8 cellular contexts compared by ENCODE assay signal in the genomic region with DNA sequence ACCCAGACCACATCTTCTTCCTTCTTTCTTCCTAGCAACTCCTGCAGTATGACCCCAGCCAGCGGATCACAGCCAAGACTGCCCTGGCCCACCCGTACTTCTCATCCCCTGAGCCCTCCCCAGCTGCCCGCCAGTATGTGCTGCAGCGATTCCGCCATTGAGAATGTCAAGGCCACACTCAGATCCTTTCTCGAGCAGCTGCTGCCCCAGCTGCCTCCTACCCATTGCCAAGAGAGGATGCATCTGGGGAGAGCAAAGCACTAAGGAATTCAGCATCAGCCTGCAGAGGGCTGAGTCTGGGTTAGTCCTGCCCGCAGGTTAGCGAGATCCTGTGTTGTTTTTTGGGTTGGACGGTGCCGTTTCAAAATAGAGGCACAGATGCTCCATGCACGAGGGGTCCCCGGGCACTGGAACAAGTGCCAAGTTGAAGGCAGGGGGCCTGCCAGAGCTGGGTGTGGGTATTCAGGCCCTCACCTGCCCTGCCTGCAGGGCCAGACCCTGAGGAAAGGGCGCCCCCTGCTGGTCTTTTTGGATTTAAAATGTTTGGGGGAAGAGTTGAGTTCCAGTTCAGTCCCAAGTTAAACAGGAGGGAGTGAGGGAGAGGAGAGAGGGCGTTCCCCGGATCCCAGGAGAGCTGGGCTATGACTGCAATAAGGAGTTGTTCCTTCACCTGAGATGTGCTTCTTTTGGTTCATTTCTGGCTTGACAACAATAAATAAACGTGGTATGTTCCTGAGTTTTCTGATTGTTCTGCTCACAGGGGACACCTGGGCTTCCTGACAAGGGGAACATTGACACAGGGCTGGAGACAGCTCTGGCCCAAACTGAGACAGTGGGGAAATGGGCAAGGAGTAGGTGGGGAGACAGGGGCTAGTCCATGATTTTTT.
DNase-seq lines count a peak whose midpoint lies in the region; ATAC-seq and TF ChIP-seq lines count a peak whose summit lies in the region.

No MANE protein-coding gene starts in this region.

- TF ChIP-seq CTCF in GM10266 (IDR thresholded peaks at IDR 0.05; ENCODE audit: control insufficient read depth, insufficient read depth, low read depth, missing control alignments), result peak; percentile 69
- TF ChIP-seq CTCF in astrocyte of the cerebellum (IDR thresholded peaks at IDR 0.05; ENCODE audit: low read depth, low read length, missing control alignments), result peak; percentile 64

- no peak for ATAC-seq in GM18907 (IDR thresholded peaks at IDR 0.05; ENCODE audit: unreplicated experiment)

- DNase-seq in GM10266 (ENCODE audit: extremely low spot score) (peak; percentile 92), NCI-H187 treated with DMSO at 0.1 percent for 48 hours (lab: John Stamatoyannopoulos, UW) (peak; percentile 14), T-helper 9 cell (peak; percentile 83), astrocyte of the cerebellum (ENCODE audit: low read depth) (no peak), hypothalamus (lab: John Stamatoyannopoulos, UW) (peak in 49 of 51 donors; percentile 6 to 80 (median 41)), kidney glomerular epithelial cell (lab: John Stamatoyannopoulos, UW) (no peak)
- DNase-seq in stimulated activated CD4-positive, alpha-beta T cell treated with anti-CD3 and anti-CD28 coated beads, Interleukin-12 subunit alpha, Interleukin-12 subunit beta, amount 100 ng/mL, for 48 hours (ENCODE audit: low read depth in 2 of 3, low spot score in 1 of 3), result peak; percentile 60 to 95 (median 80)

- in situ Hi-C loops in astrocyte of the cerebellum (cut with HindIII; ENCODE audit: low sequenced_read_pairs), result no loop called here

- no peak overlapping the region for H3K4me3 ChIP-seq in astrocyte of the cerebellum (ENCODE audit: low read depth, low read length)

Comparison
In these comparisons a context has a peak if more than half of its experiments do, and no peak if none do; other contexts are left out.
1. DNase-seq: peak in GM10266 (single experiment), NCI-H187 treated with DMSO at 0.1 percent for 48 hours (single experiment), T-helper 9 cell (single experiment), hypothalamus (49 of 51) and stimulated activated CD4-positive, alpha-beta T cell treated with anti-CD3 and anti-CD28 coated beads, Interleukin-12 subunit alpha, Interleukin-12 subunit beta, amount 100 ng/mL, for 48 hours (3 of 3); none in astrocyte of the cerebellum (single experiment) and kidney glomerular epithelial cell (single experiment).